15 cellular contexts compared by ENCODE assay signal in the genomic region with DNA sequence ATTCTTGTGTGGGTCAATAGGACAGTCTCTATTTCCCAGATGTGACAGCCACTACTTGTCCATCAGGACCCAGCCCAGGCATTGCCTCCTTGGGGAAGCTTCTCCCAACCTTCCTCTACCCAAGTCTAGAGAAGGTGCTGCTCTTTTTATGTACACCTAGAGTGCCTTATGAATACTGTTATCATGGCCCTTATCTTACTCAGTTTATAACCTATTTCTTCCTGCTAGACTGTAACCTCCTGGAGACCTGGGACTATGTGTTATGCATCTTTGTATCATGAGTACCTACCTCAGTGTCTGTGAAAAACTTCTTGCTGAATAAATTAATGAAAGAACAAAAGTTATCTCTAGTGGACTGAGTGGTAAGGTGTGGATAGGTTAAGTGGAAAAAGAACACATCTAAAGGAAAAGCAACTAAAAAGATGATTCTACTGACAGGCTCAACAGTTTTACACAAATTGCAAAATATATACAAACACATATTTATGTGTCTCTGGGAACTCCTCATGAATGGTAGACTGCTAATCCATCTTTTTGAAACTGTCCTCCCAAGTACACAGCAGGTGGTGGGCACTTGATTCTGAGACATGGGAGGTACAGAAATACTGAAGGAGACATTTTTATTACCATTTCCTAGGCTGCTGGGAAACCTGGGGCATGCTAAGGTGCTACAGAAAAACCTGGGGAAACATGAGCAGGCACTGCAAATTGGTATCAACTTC.
"Had no signal": no experiment of that assay in that cellular context is flagged by ENCODE, and none has a peak within 500 bp of the region (broad histone marks: within the 10 kb centered on the region; RNA-seq: fewer than 3 reads in every experiment).

No MANE protein-coding gene starts in this region.

- H3K36me3 ChIP-seq: ascending aorta, gastrocnemius medialis, heart left ventricle had no signal

- H3K27me3 ChIP-seq: ascending aorta, gastrocnemius medialis, heart left ventricle had no signal

- ATAC-seq: activated CD4-positive, CD25-positive, alpha-beta regulatory T cell treated with anti-CD3 and anti-CD28 coated beads, Interleukin-2, amount 50 U/mL, for 24 hours; activated T-helper 17 cell treated with anti-CD3 and anti-CD28 coated beads, Interleukin-2, amount 50 U/mL, for 72 hours; gastrocnemius medialis; heart left ventricle; naive thymus-derived CD8-positive, alpha-beta T cell; T-cell had no signal

- DNase-seq: activated naive CD4-positive, alpha-beta T cell treated with Interleukin-2 at 50 U/mL for 16 hours; gastrocnemius medialis; heart left ventricle; immature natural killer cell; naive thymus-derived CD8-positive, alpha-beta T cell; small intestine; stimulated activated CD4-positive, alpha-beta T cell treated with anti-CD3 and anti-CD28 coated beads, Interleukin-4, amount 100 ng/mL, for 24 hours; stimulated activated naive CD4-positive, alpha-beta T cell treated with Interleukin-2 at 50 U/mL for 16 hours; T-cell; T-helper 9 cell had no signal

- H3K4me3 ChIP-seq: ascending aorta, gastrocnemius medialis, heart left ventricle, lung had no signal

- H3K9me3 ChIP-seq: ascending aorta, gastrocnemius medialis, heart left ventricle had no signal

- H3K27ac ChIP-seq: ascending aorta, epithelial cell of prostate, gastrocnemius medialis, heart left ventricle had no signal
